In genomic region chr4:84579410-84579791, GRCh38 we compare ENCODE assay signal across 1 cellular context.
A peak's percentile ranks its signal among the peaks of the same experiment; 100 is the strongest.
TF ChIP-seq lines count a peak whose summit lies in the region.

No MANE protein-coding gene starts in this region.

TF ChIP-seq in H1, 55 proteins besides CTCF, POLR2A, EP300 and RAD21:
- TF ChIP-seq SP1 (IDR thresholded peaks at IDR 0.05; ENCODE audit: low read depth, low read length): peak; percentile 67; the same call in 1 of the 2 replicates
- TF ChIP-seq TEAD4 (IDR thresholded peaks at IDR 0.05; ENCODE audit: low read depth, low read length): peak; percentile 92
- no peak for TF ChIP-seq CREB1 (IDR thresholded peaks at IDR 0.05)
TF ChIP-seq in H1: peak in this region for 2.
